ENCODE assay signal across 10 cellular contexts in genomic region chr2:86249176-86249842, GRCh38. TPM values are rescaled to one million over a fixed set of nuclear protein-coding genes. Genes with fewer than 3 reads are reported as not detected.
DNase-seq lines count a peak whose midpoint lies in the region; ATAC-seq, FAIRE-seq and TF ChIP-seq lines count a peak whose summit lies in the region.
"Had no signal": no experiment of that assay in that cellular context is flagged by ENCODE, and none has a peak within 500 bp of the region (broad histone marks: within the 10 kb centered on the region; RNA-seq: fewer than 3 reads in every experiment).

No MANE protein-coding gene starts in this region.

- DNase-seq in DMS53 treated with DMSO at 0.1 percent for 48 hours (lab: John Stamatoyannopoulos, UW; ENCODE audit: unreplicated experiment): peak; percentile 67
- DNase-seq in HCEC 1CT: peak; percentile 75
- peak; percentile 9 for DNase-seq in NCI-H345 treated with DMSO at 0.1 percent for 48 hours (lab: John Stamatoyannopoulos, UW; ENCODE audit: unreplicated experiment)
- peak; percentile 41 for DNase-seq in fibroblast of gingiva (ENCODE audit: low read depth)
- no peak for DNase-seq in upper lobe of right lung
- DNase-seq in GOT3 (lab: John Stamatoyannopoulos, UW): no peak
- DNase-seq in kidney: no peak

- ATAC-seq in upper lobe of right lung (no peak), HG02970 (IDR thresholded peaks at IDR 0.05; ENCODE audit: low FRiP score, unreplicated experiment) (no peak)

- no peak for FAIRE-seq in kidney (lab: Jason Lieb, UNC)
- FAIRE-seq: colon had no signal

- H3K27me3 ChIP-seq in upper lobe of right lung: no peaks in the 10 kb centered on the region

- H3K27ac ChIP-seq in upper lobe of right lung (no peak overlapping the region), kidney (ENCODE audit: low read depth in 2 of 2, low read length in 2 of 2) (no peak overlapping the region)
- H3K27ac ChIP-seq: HL-60 had no signal

- H3K9me3 ChIP-seq in upper lobe of right lung (no peaks in the 10 kb centered on the region), kidney (ENCODE audit: control insufficient read depth in 1 of 2, low read length in 2 of 2) (no peaks in the 10 kb centered on the region)

- H3K4me3 ChIP-seq in upper lobe of right lung (no peak overlapping the region), kidney (ENCODE audit: low read length in 2 of 2) (no peak overlapping the region)

- no peaks in the 10 kb centered on the region for H3K36me3 ChIP-seq in upper lobe of right lung
- no peaks in the 10 kb centered on the region for H3K36me3 ChIP-seq in kidney (ENCODE audit: control insufficient read depth in 1 of 2, insufficient read depth in 2 of 2, low read length in 2 of 2)

- no peak for TF ChIP-seq CTCF in upper lobe of right lung (IDR thresholded peaks at IDR 0.05)
- no peak for TF ChIP-seq CTCF in kidney (IDR thresholded peaks at IDR 0.05; ENCODE audit: borderline replicate concordance, extremely low read depth, insufficient read depth)

- H3K4me1 ChIP-seq in upper lobe of right lung (no peaks in the 10 kb centered on the region), kidney (ENCODE audit: control insufficient read depth in 1 of 2, insufficient read depth in 1 of 2, low read depth in 1 of 2, low read length in 2 of 2) (no peaks in the 10 kb centered on the region)

- no peak overlapping the region for H3K9ac ChIP-seq in kidney (ENCODE audit: low read length in 2 of 2)

- intact Hi-C loops in upper lobe of right lung (cut with DNase I) (no loop called here), kidney (cut with DNase I) (no loop called here)

RNA-seq across cellular contexts. Expression of gene MRPL35, which starts 50.1 kb away (rescaled TPM):
- total RNA-seq in upper lobe of right lung: 16.7 TPM
- total RNA-seq in kidney: 35.0 TPM
- polyA plus RNA-seq in kidney (ENCODE audit: insufficient read depth, low read depth, low replicate concordance): 93.1 TPM

RNA-seq across cellular contexts. Expression of gene IMMT, which starts 54.0 kb away (rescaled TPM):
- total RNA-seq in upper lobe of right lung (54.9 TPM), kidney (74.0 TPM)
- polyA plus RNA-seq in kidney (ENCODE audit: insufficient read depth, low read depth, low replicate concordance): 113 TPM

Comparison
In these comparisons a context has a peak if more than half of its experiments do, and no peak if none do; other contexts are left out.
1. DNase-seq: peak in DMS53 treated with DMSO at 0.1 percent for 48 hours (single experiment), HCEC 1CT (single experiment), NCI-H345 treated with DMSO at 0.1 percent for 48 hours (single experiment) and fibroblast of gingiva (single experiment); none in upper lobe of right lung (single experiment), GOT3 (single experiment) and kidney (single experiment).